24 cellular contexts compared by ENCODE assay signal in the genomic region with DNA sequence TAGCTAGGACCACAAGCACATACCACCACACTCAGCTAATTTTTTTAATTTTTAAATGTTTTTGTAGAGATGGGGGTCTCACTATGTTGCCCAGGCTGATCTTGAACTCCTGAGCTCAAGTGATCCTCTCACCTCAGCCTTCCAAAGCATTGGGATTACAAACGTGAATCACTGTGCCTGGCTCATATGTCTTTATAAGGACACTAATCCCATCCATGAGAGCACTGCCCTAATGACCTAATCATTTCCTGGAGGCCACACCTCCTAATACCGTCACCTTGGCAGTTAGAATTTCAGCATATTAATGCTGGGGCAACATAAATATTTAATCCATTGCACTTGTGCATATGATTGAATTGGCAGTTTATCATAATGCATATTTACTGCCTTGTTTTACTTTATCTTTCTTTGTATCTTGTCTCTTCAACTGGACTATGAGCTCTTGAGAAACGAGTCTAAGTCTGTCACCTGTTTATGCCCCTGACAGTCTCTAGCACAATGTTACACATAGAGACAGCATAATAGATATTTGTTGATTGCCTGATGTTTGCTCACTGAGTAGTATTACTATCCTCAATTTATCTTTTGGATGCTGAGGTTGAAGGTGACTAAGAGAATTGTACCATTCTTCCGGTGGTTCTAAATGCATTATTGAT.
A peak's percentile ranks its signal among the peaks of the same experiment; 100 is the strongest.
DNase-seq lines count a peak whose midpoint lies in the region; ATAC-seq and TF ChIP-seq lines count a peak whose summit lies in the region.
"Had no signal": no experiment of that assay in that cellular context is flagged by ENCODE, and none has a peak within 500 bp of the region (broad histone marks: within the 10 kb centered on the region; RNA-seq: fewer than 3 reads in every experiment).

No MANE protein-coding gene starts in this region.

- ATAC-seq in SK-N-SH treated with all-trans-retinoic acid at 6 μM for 48 hours (peak; percentile 52; the same call in 2 of the 3 replicates), heart right ventricle (no peak), HG03378 (IDR thresholded peaks at IDR 0.05; ENCODE audit: unreplicated experiment) (no peak)
- ATAC-seq: left ventricle myocardium superior; naive thymus-derived CD4-positive, alpha-beta T cell had no signal

- H3K9me2 ChIP-seq in hepatocyte (replicated peaks; ENCODE audit: insufficient read depth), result no peaks in the 10 kb centered on the region

- H3K4me1 Mint-ChIP-seq in type B pancreatic cell (ENCODE audit: unreplicated experiment), result no peaks in the 10 kb centered on the region
- H3K4me1 Mint-ChIP-seq: activated naive CD8-positive, alpha-beta T cell treated with anti-CD3 and anti-CD28 coated beads, Interleukin-2, amount 10 ng/mL, durations not matched to agents 7 days and 5 days; naive thymus-derived CD4-positive, alpha-beta T cell had no signal

- H4K20me1 ChIP-seq in hepatocyte (ENCODE audit: insufficient read depth, poor library complexity, severe bottlenecking), result no peaks in the 10 kb centered on the region

- H3K27ac Mint-ChIP-seq in type B pancreatic cell, result peak overlapping the region; percentile 32
- H3K27ac Mint-ChIP-seq: activated naive CD8-positive, alpha-beta T cell treated with anti-CD3 and anti-CD28 coated beads, Interleukin-2, amount 10 ng/mL, durations not matched to agents 7 days and 5 days; activated T-helper 1 cell treated with anti-CD3 and anti-CD28 coated beads, Interleukin-12 subunit alpha, Interleukin-12 subunit beta, Interleukin-2, Interleukin-4 antibody, amounts not matched to agents 30 ng/mL and 10 ng/mL and 1 ng/mL, durations not matched to agents 14 hours and 24 hours and 36 hours; naive thymus-derived CD4-positive, alpha-beta T cell had no signal

- H3K4me3 ChIP-seq in hepatocyte (no peak overlapping the region), heart right ventricle (no peak overlapping the region)
- H3K4me3 ChIP-seq: stomach, upper lobe of left lung had no signal

- no peaks in the 10 kb centered on the region for H3K79me2 ChIP-seq in hepatocyte
- H3K79me2 ChIP-seq: parathyroid adenoma had no signal

- H3K27me3 Mint-ChIP-seq in type B pancreatic cell, result no peaks in the 10 kb centered on the region

- H3K9me3 Mint-ChIP-seq in type B pancreatic cell, result no peaks in the 10 kb centered on the region

- DNase-seq in NCI-H1417 (lab: John Stamatoyannopoulos, UW) (peak in 2 of 3 experiments; percentile 18 to 65), NCI-H1417 treated with DMSO at 0.1 percent for 48 hours (lab: John Stamatoyannopoulos, UW) (no peak), hepatocyte (ENCODE audit: low spot score) (peak; percentile 41), type B pancreatic cell (ENCODE audit: extremely low spot score, unreplicated experiment) (no peak), heart right ventricle (no peak)
- DNase-seq in stimulated activated CD4-positive, alpha-beta T cell treated with anti-CD3 and anti-CD28 coated beads, Interleukin-12 subunit alpha, Interleukin-12 subunit beta, amount 100 ng/mL, for 4 hours, result no peak
- DNase-seq: activated CD4-positive, alpha-beta T cell treated with anti-CD3 and anti-CD28 coated beads for 1 hour; activated naive CD8-positive, alpha-beta T cell treated with anti-CD3 and anti-CD28 coated beads, Interleukin-2, amount 10 ng/mL, durations not matched to agents 7 days and 5 days; Caco-2; Karpas-422; left ventricle myocardium superior; naive thymus-derived CD4-positive, alpha-beta T cell; NCI-H1105 treated with DMSO at 0.1 percent for 48 hours; NCI-H2171 treated with DMSO at 0.1 percent for 48 hours; NK-92 treated with Interleukin-12 subunit alpha and Interleukin-12 subunit beta, amount 100 ng/mL, for 24 hours; RPMI8226; stimulated activated CD4-positive, alpha-beta T cell treated with anti-CD3 and anti-CD28 coated beads, Interleukin-2, amount 100 ng/mL, for 48 hours; upper lobe of left lung had no signal

- H3K4me3 Mint-ChIP-seq in type B pancreatic cell, result no peak overlapping the region
- H3K4me3 Mint-ChIP-seq: activated naive CD8-positive, alpha-beta T cell treated with anti-CD3 and anti-CD28 coated beads, Interleukin-2, amount 10 ng/mL, durations not matched to agents 7 days and 5 days; activated T-helper 1 cell treated with anti-CD3 and anti-CD28 coated beads, Interleukin-12 subunit alpha, Interleukin-12 subunit beta, Interleukin-2, Interleukin-4 antibody, amounts not matched to agents 30 ng/mL and 10 ng/mL and 1 ng/mL, durations not matched to agents 14 hours and 24 hours and 36 hours; naive thymus-derived CD4-positive, alpha-beta T cell had no signal

- H3K36me3 Mint-ChIP-seq in type B pancreatic cell, result peaks cover 11% of the 10 kb centered on the region
- H3K36me3 Mint-ChIP-seq: activated naive CD8-positive, alpha-beta T cell treated with anti-CD3 and anti-CD28 coated beads, Interleukin-2, amount 10 ng/mL, durations not matched to agents 7 days and 5 days had no signal

- H3K4me2 ChIP-seq in hepatocyte, result no peak overlapping the region

- H3K27ac ChIP-seq in hepatocyte (peak overlapping the region; percentile 79), heart right ventricle (no peak overlapping the region)
- H3K27ac ChIP-seq: parathyroid adenoma, stomach, upper lobe of left lung had no signal

- no peak overlapping the region for H2AFZ ChIP-seq in hepatocyte
- H2AFZ ChIP-seq: parathyroid adenoma had no signal

- no peaks in the 10 kb centered on the region for H3K9me3 ChIP-seq in hepatocyte (ENCODE audit: low read depth)
- H3K9me3 ChIP-seq in heart right ventricle, result peaks cover 0 to 16% (median 10%) of the 10 kb centered on the region in 11 donors
- H3K9me3 ChIP-seq: BE2C had no signal

- 40% methylated on average over 4 of the region's 4 CpGs for whole genome bisulfite sequencing in hepatocyte (ENCODE audit: low lambda C conversion rate, missing lambda C conversion rate)
- WGBS in heart right ventricle, 2 donors, result 58 to 70% methylated on average over 4 of the region's 4 CpGs

- no peaks in the 10 kb centered on the region for H3K27me3 ChIP-seq in hepatocyte
- no peaks in the 10 kb centered on the region for H3K27me3 ChIP-seq in heart right ventricle
- H3K27me3 ChIP-seq: BE2C, stomach, upper lobe of left lung had no signal

- TF ChIP-seq CTCF in hepatocyte (IDR thresholded peaks at IDR 0.05; ENCODE audit: poor library complexity), result no peak
- no peak for TF ChIP-seq CTCF in type B pancreatic cell (conservative IDR thresholded peaks at IDR 0.05)
- no peak for TF ChIP-seq CTCF in heart right ventricle (IDR thresholded peaks at IDR 0.05)

- peaks cover 16% of the 10 kb centered on the region for H3K4me1 ChIP-seq in hepatocyte (ENCODE audit: insufficient read depth)
- H3K4me1 ChIP-seq in heart right ventricle, result no peaks in the 10 kb centered on the region
- H3K4me1 ChIP-seq: upper lobe of left lung had no signal

- intact Hi-C loops in heart right ventricle (cut with DNase I), result no loop called here

- no peaks in the 10 kb centered on the region for H3K36me3 ChIP-seq in hepatocyte (replicated peaks; ENCODE audit: insufficient read depth, low read depth)
- no peaks in the 10 kb centered on the region for H3K36me3 ChIP-seq in heart right ventricle
- H3K36me3 ChIP-seq: stomach, upper lobe of left lung had no signal

TF ChIP-seq in SK-N-SH treated with all-trans-retinoic acid at 6 μM for 48 hours, 23 proteins besides CTCF, POLR2A, EP300 and RAD21 (continues in another document):
- TF ChIP-seq ZNF8 (CRISPR knock-in tag; IDR thresholded peaks at IDR 0.05) (no peak), BACH2 (CRISPR knock-in tag; IDR thresholded peaks at IDR 0.05; ENCODE audit: borderline replicate concordance) (no peak), ESRRG (CRISPR knock-in tag; IDR thresholded peaks at IDR 0.05) (no peak), GLIS3 (CRISPR knock-in tag; IDR thresholded peaks at IDR 0.05) (no peak), ARNTL (CRISPR knock-in tag; IDR thresholded peaks at IDR 0.05; ENCODE audit: borderline replicate concordance, low read depth) (no peak), ZC3H10 (CRISPR knock-in tag; IDR thresholded peaks at IDR 0.05) (no peak), PPARA (CRISPR knock-in tag; IDR thresholded peaks at IDR 0.05; ENCODE audit: borderline replicate concordance) (no peak), ZNF70 (CRISPR knock-in tag; IDR thresholded peaks at IDR 0.05) (no peak)
- TF ChIP-seq, protein P1, sequence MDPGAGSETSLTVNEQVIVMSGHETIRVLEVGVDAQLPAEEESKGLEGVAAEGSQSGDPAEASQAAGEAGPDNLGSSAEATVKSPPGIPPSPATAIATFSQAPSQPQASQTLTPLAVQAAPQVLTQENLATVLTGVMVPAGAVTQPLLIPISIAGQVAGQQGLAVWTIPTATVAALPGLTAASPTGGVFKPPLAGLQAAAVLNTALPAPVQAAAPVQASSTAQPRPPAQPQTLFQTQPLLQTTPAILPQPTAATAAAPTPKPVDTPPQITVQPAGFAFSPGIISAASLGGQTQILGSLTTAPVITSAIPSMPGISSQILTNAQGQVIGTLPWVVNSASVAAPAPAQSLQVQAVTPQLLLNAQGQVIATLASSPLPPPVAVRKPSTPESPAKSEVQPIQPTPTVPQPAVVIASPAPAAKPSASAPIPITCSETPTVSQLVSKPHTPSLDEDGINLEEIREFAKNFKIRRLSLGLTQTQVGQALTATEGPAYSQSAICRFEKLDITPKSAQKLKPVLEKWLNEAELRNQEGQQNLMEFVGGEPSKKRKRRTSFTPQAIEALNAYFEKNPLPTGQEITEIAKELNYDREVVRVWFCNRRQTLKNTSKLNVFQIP (CRISPR knock-in tag; IDR thresholded peaks at IDR 0.05; ENCODE audit: borderline replicate concordance, low read depth), result no peak
- TF ChIP-seq, protein P2, sequence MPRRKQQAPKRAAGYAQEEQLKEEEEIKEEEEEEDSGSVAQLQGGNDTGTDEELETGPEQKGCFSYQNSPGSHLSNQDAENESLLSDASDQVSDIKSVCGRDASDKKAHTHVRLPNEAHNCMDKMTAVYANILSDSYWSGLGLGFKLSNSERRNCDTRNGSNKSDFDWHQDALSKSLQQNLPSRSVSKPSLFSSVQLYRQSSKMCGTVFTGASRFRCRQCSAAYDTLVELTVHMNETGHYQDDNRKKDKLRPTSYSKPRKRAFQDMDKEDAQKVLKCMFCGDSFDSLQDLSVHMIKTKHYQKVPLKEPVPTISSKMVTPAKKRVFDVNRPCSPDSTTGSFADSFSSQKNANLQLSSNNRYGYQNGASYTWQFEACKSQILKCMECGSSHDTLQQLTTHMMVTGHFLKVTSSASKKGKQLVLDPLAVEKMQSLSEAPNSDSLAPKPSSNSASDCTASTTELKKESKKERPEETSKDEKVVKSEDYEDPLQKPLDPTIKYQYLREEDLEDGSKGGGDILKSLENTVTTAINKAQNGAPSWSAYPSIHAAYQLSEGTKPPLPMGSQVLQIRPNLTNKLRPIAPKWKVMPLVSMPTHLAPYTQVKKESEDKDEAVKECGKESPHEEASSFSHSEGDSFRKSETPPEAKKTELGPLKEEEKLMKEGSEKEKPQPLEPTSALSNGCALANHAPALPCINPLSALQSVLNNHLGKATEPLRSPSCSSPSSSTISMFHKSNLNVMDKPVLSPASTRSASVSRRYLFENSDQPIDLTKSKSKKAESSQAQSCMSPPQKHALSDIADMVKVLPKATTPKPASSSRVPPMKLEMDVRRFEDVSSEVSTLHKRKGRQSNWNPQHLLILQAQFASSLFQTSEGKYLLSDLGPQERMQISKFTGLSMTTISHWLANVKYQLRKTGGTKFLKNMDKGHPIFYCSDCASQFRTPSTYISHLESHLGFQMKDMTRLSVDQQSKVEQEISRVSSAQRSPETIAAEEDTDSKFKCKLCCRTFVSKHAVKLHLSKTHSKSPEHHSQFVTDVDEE (CRISPR knock-in tag; IDR thresholded peaks at IDR 0.05), result no peak

Comparison
In these comparisons a context has a peak if more than half of its experiments do, and no peak if none do; other contexts are left out.
1. DNase-seq: peak in NCI-H1417 (2 of 3) and hepatocyte (single experiment); none in NCI-H1417 treated with DMSO at 0.1 percent for 48 hours (single experiment), type B pancreatic cell (single experiment), heart right ventricle (0 of 2) and stimulated activated CD4-positive, alpha-beta T cell treated with anti-CD3 and anti-CD28 coated beads, Interleukin-12 subunit alpha, Interleukin-12 subunit beta, amount 100 ng/mL, for 4 hours (single experiment).